Comparison of ENCODE assay signal across 13 cellular contexts in the genomic region with DNA sequence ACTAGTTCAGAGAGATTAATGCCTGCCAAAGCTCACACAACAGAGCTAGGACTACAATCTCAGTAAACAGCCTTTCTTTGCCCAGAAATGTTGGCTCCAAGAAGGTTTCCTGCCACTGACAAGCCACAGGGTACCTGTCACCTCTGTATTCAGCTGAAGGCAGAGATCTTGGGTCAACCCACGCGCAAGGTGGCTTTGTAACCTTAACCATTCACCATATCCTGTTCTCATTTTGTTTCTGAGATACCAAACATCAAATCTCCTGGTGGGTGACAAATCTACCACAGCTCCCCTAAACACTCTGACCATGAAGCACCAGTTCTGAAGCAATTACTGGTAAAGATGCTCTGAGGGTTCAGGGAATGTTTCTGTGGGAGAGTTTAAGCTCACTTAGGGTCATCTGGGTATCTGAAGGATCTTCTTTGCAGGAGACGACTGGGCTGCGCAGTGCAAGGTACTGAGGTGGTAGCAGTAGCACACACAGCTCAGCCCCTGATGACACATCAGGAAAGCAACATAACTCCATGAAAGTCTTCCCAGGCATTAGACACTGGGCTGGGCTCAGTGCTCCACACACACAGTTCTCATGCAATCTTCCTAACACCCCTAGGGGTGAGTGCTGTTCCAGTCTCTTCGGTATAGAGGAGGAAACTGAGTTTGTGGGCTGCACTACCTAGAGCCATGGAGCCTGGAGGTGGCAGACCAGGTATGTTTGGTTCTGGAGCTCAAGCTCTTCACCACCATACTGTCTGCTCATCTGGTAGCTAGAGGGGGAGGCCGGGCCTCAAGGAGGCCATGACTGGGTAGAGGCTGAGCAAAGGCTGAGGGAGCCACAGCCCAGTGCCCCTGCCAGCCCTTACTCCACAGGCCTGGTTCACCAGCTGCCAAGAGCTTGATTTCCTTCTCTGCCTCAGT. TPM values are rescaled to one million over a fixed set of nuclear protein-coding genes. Genes with fewer than 3 reads are reported as not detected.
A peak's percentile ranks its signal among the peaks of the same experiment; 100 is the strongest.
DNase-seq lines count a peak whose midpoint lies in the region; ATAC-seq, FAIRE-seq and TF ChIP-seq lines count a peak whose summit lies in the region.
"Had no signal": no experiment of that assay in that cellular context is flagged by ENCODE, and none has a peak within 500 bp of the region (broad histone marks: within the 10 kb centered on the region; RNA-seq: fewer than 3 reads in every experiment).

No MANE protein-coding gene starts in this region.

- intact Hi-C loops in Calu3 (cut with micrococcal nuclease; ENCODE audit: unreplicated experiment): no loop called here

- ATAC-seq in T-cell (replicated peaks in 1 of 4) (peak; percentile 86 to 92 (median 90)), GM21723 (IDR thresholded peaks at IDR 0.05; ENCODE audit: unreplicated experiment) (no peak)

- H3K36me3 Mint-ChIP-seq in T-cell (peaks cover 86% of the 10 kb centered on the region), immature natural killer cell (peaks cover 51 to 89% (median 58%) of the 10 kb centered on the region in 3 donors), Calu3 (ENCODE audit: insufficient read depth, unreplicated experiment) (no peaks in the 10 kb centered on the region)

- TF ChIP-seq CTCF in Calu3 (IDR thresholded peaks at IDR 0.05; ENCODE audit: unreplicated experiment): no peak

- no TSS peak for BruUV-seq in Calu3 (replicated peaks; lab: Mats Ljungman, UMichigan)

- DNase-seq in T-cell: peak in 32 of 34 experiments; percentile 16 to 77 (median 48)
- peak; percentile 59 for DNase-seq in activated CD8-positive, alpha-beta memory T cell treated with anti-CD3 and anti-CD28 coated beads, Interleukin-2, amount 50 U/mL, for 4 hours
- DNase-seq in immature natural killer cell: peak; percentile 66 to 77 (median 72)
- DNase-seq in stimulated activated CD8-positive, alpha-beta memory T cell treated with anti-CD3 and anti-CD28 coated beads, Interleukin-4, amount 100 ng/mL, for 48 hours: peak; percentile 78
- no peak for DNase-seq in Calu3
- no peak for DNase-seq in hepatic stellate cell (ENCODE audit: low spot score)
- DNase-seq in HTR-8/SVneo (ENCODE audit: insufficient read length, low spot score): no peak
- DNase-seq: KBM-7, NCI-H2227 treated with DMSO at 0.1 percent for 48 hours, SHP77 had no signal

- no peak for FAIRE-seq in HTR-8/SVneo (lab: Jason Lieb, UNC)
- FAIRE-seq: H54 had no signal

- H3K9me3 Mint-ChIP-seq in T-cell (no peaks in the 10 kb centered on the region), immature natural killer cell (no peaks in the 10 kb centered on the region), Calu3 (ENCODE audit: low read depth, unreplicated experiment) (no peaks in the 10 kb centered on the region)

- POLR2A ChIA-PET in T-cell (lab: Charles Lee): interaction anchor here in 1 of 2 donors (0.5 to 0.9 kb wide), 4 partner anchors 17 to 420 kb away, joined by 3 to 4 read pairs (median 3); partner anchors contain the start of gene CCR5

- H3K27ac Mint-ChIP-seq in T-cell (peak overlapping the region; percentile 85 to 89), immature natural killer cell (peak overlapping the region; percentile 16 to 93 (median 87)), Calu3 (ENCODE audit: unreplicated experiment) (no peak overlapping the region)

- CTCF ChIA-PET in T-cell (lab: Charles Lee): interaction anchor here in 1 of 2 donors (0.6 to 1.8 kb wide), 12 partner anchors 11 to 423 kb away, joined by 3 to 6 read pairs (median 3); no protein-coding TSS in a partner anchor
- CTCF ChIA-PET in Calu3 (lab: Charles Lee): interaction anchor here (1.7 kb wide), 1 partner anchor 12 kb away, joined by 4 read pairs; no protein-coding TSS in a partner anchor

- H3K4me3 Mint-ChIP-seq in T-cell (peak overlapping the region in 1 of 3 donors; percentile 5), immature natural killer cell (peak overlapping the region; percentile 34 to 73 (median 56)), Calu3 (ENCODE audit: low read depth, unreplicated experiment) (no peak overlapping the region)

- H3K4me1 Mint-ChIP-seq in T-cell (peaks cover 33 to 71% (median 66%) of the 10 kb centered on the region in 3 donors), immature natural killer cell (peaks cover 59 to 73% of the 10 kb centered on the region in 2 donors), Calu3 (ENCODE audit: low read depth, unreplicated experiment) (no peaks in the 10 kb centered on the region)

- no peaks in the 10 kb centered on the region for H3K27me3 Mint-ChIP-seq in T-cell
- H3K27me3 Mint-ChIP-seq in immature natural killer cell (ENCODE audit: low read depth in 3 of 3): peaks cover 0 to 6% (median 6%) of the 10 kb centered on the region in 3 donors
- H3K27me3 Mint-ChIP-seq in Calu3 (ENCODE audit: unreplicated experiment): no peaks in the 10 kb centered on the region

RNA-seq across cellular contexts. Expression of gene CXCR6, which starts 7.7 kb away (rescaled TPM):
- total RNA-seq in T-cell (10 to 100 TPM in 1 of 5 donors, 1 to 10 TPM in 4; 2.0 to 14.7 (median 3.7) TPM), Calu3 (2022) (not detected in 2 replicates)
- 10 to 100 TPM in 1 of 3 donors, 1 to 10 TPM in 2; 2.7 to 14.7 (median 8.5) TPM for polyA plus RNA-seq in immature natural killer cell
- total RNA-seq: chondrocyte had no signal

RNA-seq across cellular contexts. Expression of gene FYCO1, which starts 44.7 kb away (rescaled TPM):
- 10 to 100 TPM; 24.6 to 46.3 (median 35.0) TPM for total RNA-seq in T-cell
- 1 to 10 TPM in 2 of 3 donors, under 1 TPM in 1; 0.22 to 6.1 (median 2.1) TPM for polyA plus RNA-seq in immature natural killer cell
- 24.5 and 26.7 TPM in 2 replicates for total RNA-seq in Calu3 (2022)

Comparison
In these comparisons a context has a peak if more than half of its experiments do, and no peak if none do; other contexts are left out.
1. DNase-seq: peak in T-cell (32 of 34), activated CD8-positive, alpha-beta memory T cell treated with anti-CD3 and anti-CD28 coated beads, Interleukin-2, amount 50 U/mL, for 4 hours (single experiment), immature natural killer cell (3 of 3) and stimulated activated CD8-positive, alpha-beta memory T cell treated with anti-CD3 and anti-CD28 coated beads, Interleukin-4, amount 100 ng/mL, for 48 hours (single experiment); none in Calu3 (single experiment), hepatic stellate cell (single experiment) and HTR-8/SVneo (single experiment).